24 cellular contexts compared by ENCODE assay signal in the genomic region with DNA sequence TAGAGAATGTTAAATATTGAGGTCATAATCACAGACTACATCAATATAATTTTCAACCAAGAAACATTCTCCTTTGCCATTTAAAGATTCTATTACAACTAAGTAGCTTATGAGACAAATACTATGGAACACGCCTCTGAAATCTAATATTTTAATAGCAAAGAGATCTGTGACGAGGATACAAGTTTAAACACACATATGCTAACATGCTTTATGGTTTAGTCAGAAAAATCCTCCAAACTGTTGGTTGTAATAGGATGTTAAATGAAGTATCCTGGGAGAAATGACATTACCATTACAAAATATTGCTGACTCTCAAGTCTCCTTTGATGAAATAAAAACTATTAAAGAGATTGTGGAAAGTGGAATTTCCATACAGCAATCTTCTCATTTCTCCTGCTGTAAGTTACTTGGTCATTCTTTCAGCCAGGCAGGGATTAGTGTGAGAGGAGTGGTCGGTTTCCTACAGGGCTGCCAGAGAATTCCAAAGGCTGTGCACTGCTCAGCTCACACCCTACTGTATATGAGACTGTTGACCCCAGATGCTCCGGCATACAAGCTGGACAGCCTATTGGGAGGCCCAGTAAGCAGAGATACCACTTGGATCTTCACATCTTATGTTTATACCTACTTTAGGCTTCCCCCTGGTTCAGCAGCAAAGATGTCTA. TPM values are rescaled to one million over a fixed set of nuclear protein-coding genes. Genes with fewer than 3 reads are reported as not detected.
DNase-seq lines count a peak whose midpoint lies in the region; ATAC-seq, FAIRE-seq and TF ChIP-seq lines count a peak whose summit lies in the region.
"Had no signal": no experiment of that assay in that cellular context is flagged by ENCODE, and none has a peak within 500 bp of the region (broad histone marks: within the 10 kb centered on the region; RNA-seq: fewer than 3 reads in every experiment).

No MANE protein-coding gene starts in this region.

- H2AFZ ChIP-seq in K562 (ENCODE audit: low read depth, low read length), result no peak overlapping the region

- H3K4me3 Mint-ChIP-seq in HFFc6, result no peak overlapping the region
- H3K4me3 Mint-ChIP-seq in stimulated activated memory B cell treated with anti-CD40 and anti-IgM and Interleukin-4, amounts not matched to agents 10 μg/mL and 1 μg/mL and 100 μg/mL, for 72 hours, result no peak overlapping the region
- H3K4me3 Mint-ChIP-seq: CD8-positive, alpha-beta T cell had no signal

- peaks cover 34% of the 10 kb centered on the region for H3K4me1 Mint-ChIP-seq in HFFc6 (ENCODE audit: low read depth)
- H3K4me1 Mint-ChIP-seq in stimulated activated memory B cell treated with anti-CD40 and anti-IgM and Interleukin-4, amounts not matched to agents 10 μg/mL and 1 μg/mL and 100 μg/mL, for 72 hours, result no peaks in the 10 kb centered on the region

- no peaks in the 10 kb centered on the region for H3K27me3 ChIP-seq in K562 (ENCODE audit: control insufficient read depth in 2 of 2, insufficient read depth in 2 of 2, low read length in 2 of 2)
- H3K27me3 ChIP-seq: BLaER1 had no signal

- H3K4me1 ChIP-seq in K562 (replicated peaks in 1 of 2; ENCODE audit: control insufficient read depth in 2 of 2, insufficient read depth in 2 of 2, low read length in 2 of 2), result no peaks in the 10 kb centered on the region
- H3K4me1 ChIP-seq: BLaER1 had no signal

- no peaks in the 10 kb centered on the region for H4K20me1 ChIP-seq in K562 (replicated peaks; ENCODE audit: control insufficient read depth, insufficient read depth, low read length)
- H4K20me1 ChIP-seq: BLaER1 had no signal

- intact Hi-C loops in K562 (cut with micrococcal nuclease), result no loop called here
- intact Hi-C loops in left cardiac atrium (cut with DNase I), result no loop called here
- intact Hi-C loops in Right ventricle myocardium superior (cut with DNase I), result no loop called here

- no peak for TF ChIP-seq POLR2A in K562 (conservative IDR thresholded peaks at IDR 0.05)

- H3K36me3 ChIP-seq in K562 (ENCODE audit: control insufficient read depth, insufficient read depth, low read length), result peaks cover 79% of the 10 kb centered on the region

- DNase-seq in HFFc6, result no peak
- no peak for DNase-seq in RWPE1 (ENCODE audit: low spot score)
- DNase-seq in K562 (ENCODE audit: extremely low read depth in 1 of 4, low spot score in 3 of 4), result no peak
- DNase-seq in left cardiac atrium, result no peak
- DNase-seq in DMS53 (lab: John Stamatoyannopoulos, UW), result no peak
- no peak for DNase-seq in Right ventricle myocardium superior
- DNase-seq: Calu3; CD8-positive, alpha-beta T cell; GDM1; GOT3; NCI-H1105; NCI-H146; NCI-H2029; NCI-H345; NCI-H524; NCI-H82; OCI-M1; SHP77 treated with DMSO at 0.1 percent for 48 hours had no signal

- H3K4me2 ChIP-seq in K562 (ENCODE audit: insufficient read depth, low read length), result no peak overlapping the region
- H3K4me2 ChIP-seq: BLaER1, KMS-11 had no signal

- no peak overlapping the region for H3K4me3 ChIP-seq in K562
- H3K4me3 ChIP-seq: BLaER1, SK-N-MC had no signal

- no TSS peak for BruUV-seq in K562 (replicated peaks; lab: Mats Ljungman, UMichigan)

- H3K9me3 Mint-ChIP-seq in HFFc6, result peaks cover 10% of the 10 kb centered on the region
- no peaks in the 10 kb centered on the region for H3K9me3 Mint-ChIP-seq in stimulated activated memory B cell treated with anti-CD40 and anti-IgM and Interleukin-4, amounts not matched to agents 10 μg/mL and 1 μg/mL and 100 μg/mL, for 72 hours
- H3K9me3 Mint-ChIP-seq: CD8-positive, alpha-beta T cell had no signal

- no peaks in the 10 kb centered on the region for H3K9me1 ChIP-seq in K562 (ENCODE audit: control insufficient read depth, insufficient read depth, low read length)

- WGBS in K562 (ENCODE audit: insufficient coverage, low coverage, missing lambda C conversion rate), result 81% methylated on average over 4 of the region's 4 CpGs

- CTCF ChIA-PET in RWPE1 (lab: Yijun Ruan, JAX), result no interaction called here
- CTCF ChIA-PET in K562 (lab: Yijun Ruan, JAX; ENCODE audit: low intra/inter-chr PET ratio), result no interaction called here

- POLR2A ChIA-PET in RWPE1 (lab: Yijun Ruan, JAX; ENCODE audit: low non-redundant PET), result no interaction called here
- POLR2A ChIA-PET in K562 (lab: Yijun Ruan, JAX), result no interaction called here

- H3K9ac ChIP-seq in K562 (ENCODE audit: insufficient read depth in 1 of 2, low read depth in 2 of 2, low read length in 2 of 2), result no peak overlapping the region
- H3K9ac ChIP-seq: BLaER1, KMS-11 had no signal

- no peak for FAIRE-seq in K562 (lab: Jason Lieb, UNC)
- FAIRE-seq: GM19239 had no signal

- peaks cover 2% of the 10 kb centered on the region; the same call in 1 of the 2 replicates for H3K27me3 Mint-ChIP-seq in HFFc6 (ENCODE audit: insufficient read depth)
- H3K27me3 Mint-ChIP-seq in stimulated activated memory B cell treated with anti-CD40 and anti-IgM and Interleukin-4, amounts not matched to agents 10 μg/mL and 1 μg/mL and 100 μg/mL, for 72 hours, result no peaks in the 10 kb centered on the region

- no peak for ATAC-seq in K562
- no peak for ATAC-seq in stimulated activated memory B cell treated with anti-CD40 and anti-IgM and Interleukin-4, amounts not matched to agents 10 μg/mL and 1 μg/mL and 100 μg/mL, for 72 hours
- ATAC-seq in left cardiac atrium, result no peak
- no peak for ATAC-seq in Right ventricle myocardium superior (ENCODE audit: poor library complexity)
- ATAC-seq: CD8-positive, alpha-beta T cell; HCT116 had no signal

- no peaks in the 10 kb centered on the region for H3K79me2 ChIP-seq in K562 (ENCODE audit: control insufficient read depth, insufficient read depth, low read length)

- in situ Hi-C loops in K562 (cut with MboI), result no loop called here

- H3K36me3 Mint-ChIP-seq in HFFc6 (ENCODE audit: low read depth), result peaks cover 72% of the 10 kb centered on the region
- H3K36me3 Mint-ChIP-seq in stimulated activated memory B cell treated with anti-CD40 and anti-IgM and Interleukin-4, amounts not matched to agents 10 μg/mL and 1 μg/mL and 100 μg/mL, for 72 hours, result peaks cover 78% of the 10 kb centered on the region

- no peak for TF ChIP-seq EP300 in K562 (IDR thresholded peaks at IDR 0.05; ENCODE audit: low read length)

- H3K9me3 ChIP-seq in K562 (replicated peaks; ENCODE audit: control insufficient read depth, insufficient read depth, low read depth, low read length), result peaks cover 2% of the 10 kb centered on the region; the same call in 1 of the 2 replicates

- TF ChIP-seq RAD21 in K562 (CRISPR knock-in tag; conservative IDR thresholded peaks at IDR 0.05 in 1 of 2, IDR thresholded peaks at IDR 0.05 in 1 of 2), result no peak

- H3K27ac ChIP-seq in RWPE1 (peak overlapping the region; percentile 50; the same call in 1 of the 2 replicates), K562 (ENCODE audit: extremely low read depth, low read depth, low read length) (no peak overlapping the region)
- H3K27ac ChIP-seq: BLaER1, KMS-11, SK-N-MC had no signal

- TF ChIP-seq CTCF in HFFc6 (IDR thresholded peaks at IDR 0.05) (no peak), RWPE1 (conservative IDR thresholded peaks at IDR 0.05; ENCODE audit: low read depth) (no peak), K562 (IDR thresholded peaks at IDR 0.05 in 2 of 3, conservative IDR thresholded peaks at IDR 0.05 in 1 of 3; ENCODE audit: insufficient read depth in 2 of 3, low read depth in 1 of 3, low read length in 3 of 3) (no peak)

- H3K27ac Mint-ChIP-seq in HFFc6, result peak overlapping the region; percentile 36; the same call in 1 of the 2 replicates
- H3K27ac Mint-ChIP-seq in stimulated activated memory B cell treated with anti-CD40 and anti-IgM and Interleukin-4, amounts not matched to agents 10 μg/mL and 1 μg/mL and 100 μg/mL, for 72 hours, result peak overlapping the region; percentile 73

TF ChIP-seq in K562, 482 proteins besides CTCF, POLR2A, EP300 and RAD21:
- TF ChIP-seq FOXA3 (CRISPR knock-in tag; conservative IDR thresholded peaks at IDR 0.05 in 1 of 2, IDR thresholded peaks at IDR 0.05 in 1 of 2), result no peak
- no peak for TF ChIP-seq JUNB (CRISPR knock-in tag; conservative IDR thresholded peaks at IDR 0.05)
- peak; percentile 10; the same call in 1 of the 2 replicates for TF ChIP-seq C11orf30 (IDR thresholded peaks at IDR 0.05; ENCODE audit: low read depth)
- TF ChIP-seq GTF2F1 (IDR thresholded peaks at IDR 0.05; ENCODE audit: low read depth, low read length), result no peak
- TF ChIP-seq ZNF316 (IDR thresholded peaks at IDR 0.05), result peak; percentile 41
- TF ChIP-seq ZNF23 (CRISPR knock-in tag; IDR thresholded peaks at IDR 0.05), result no peak
- no peak for TF ChIP-seq CEBPB (tag; IDR thresholded peaks at IDR 0.05)
- no peak for TF ChIP-seq ZFP30 (CRISPR knock-in tag; IDR thresholded peaks at IDR 0.05; ENCODE audit: borderline replicate concordance)

RNA-seq across cellular contexts. Expression of a gene that starts 26.6 kb away (rescaled TPM):
- total RNA-seq in HFFc6 (2021; fragmentation: NEBNext Ultra II Directional; extraction: Animal tissue kit (Norgen Biotek cat#: 25700)), result 1 to 10 TPM; 4.4 to 5.2 (median 4.7) TPM
- 12.3 and 14.4 TPM in 2 replicates for total RNA-seq in K562 (2011; cell fraction: chromatin; rRNA removed; ENCODE audit: low replicate concordance)
- 6.8 and 10.0 TPM in 2 replicates for total RNA-seq in K562 (2011; cell fraction: nucleolus; rRNA removed)
- 7.6 and 9.6 TPM in 2 replicates for total RNA-seq in K562 (2011; cell fraction: nucleoplasm; rRNA removed)
- total RNA-seq in K562 (2014; rRNA removed), result 4.4 and 5.5 TPM in 2 replicates
- total RNA-seq in K562 (2014; rRNA removed; fragmentation: Illumina TruSeq; extraction: Trizol), result 8.2 and 8.7 TPM in 2 replicates
- total RNA-seq in K562 (2015; rRNA removed; fragmentation: Illumina TruSeq; extraction: Trizol), result 6.6 and 7.9 TPM in 2 replicates
- 7.4 and 7.5 TPM in 2 replicates for total RNA-seq in K562 (2021)
- polyA plus RNA-seq in K562 (2011; rRNA removed), result 9.6 and 11.4 TPM in 2 replicates
- polyA plus RNA-seq in K562 (2011; cell fraction: cytosol; rRNA removed), result 3.4 and 5.7 TPM in 2 replicates
- 13.9 and 14.4 TPM in 2 replicates for polyA plus RNA-seq in K562 (2011; cell fraction: nucleus; rRNA removed)
- 4.3 and 4.9 TPM in 2 replicates for polyA plus RNA-seq in K562 (2012)
- polyA plus RNA-seq in K562 (2014; fragmentation: Illumina TruSeq; extraction: Trizol), result 6.4 and 6.8 TPM in 2 replicates
- polyA plus RNA-seq in K562 (2014; fragmentation: Nextera tagmentation; extraction: Ambion mirVana), result 1 to 10 TPM; 3.6 to 5.7 TPM
- 4.4 and 7.1 TPM in 2 replicates for polyA plus RNA-seq in K562 (2014; rRNA removed)
- polyA minus RNA-seq in K562 (2011; rRNA and poly(A)+ RNA removed), result 18.6 and 21.9 TPM in 2 replicates
- polyA minus RNA-seq in K562 (2011; cell fraction: cytosol; rRNA and poly(A)+ RNA removed), result 3.1 and 4.6 TPM in 2 replicates
- 15.6 and 19.8 TPM in 2 replicates for polyA minus RNA-seq in K562 (2011; cell fraction: nucleus; rRNA and poly(A)+ RNA removed)
- 1 to 10 TPM; 5.5 to 6.1 TPM for total RNA-seq in left cardiac atrium
- total RNA-seq in Right ventricle myocardium superior, result 5.5 TPM
